Comparison of ENCODE assay signal across 1 cellular context in the genomic region with DNA sequence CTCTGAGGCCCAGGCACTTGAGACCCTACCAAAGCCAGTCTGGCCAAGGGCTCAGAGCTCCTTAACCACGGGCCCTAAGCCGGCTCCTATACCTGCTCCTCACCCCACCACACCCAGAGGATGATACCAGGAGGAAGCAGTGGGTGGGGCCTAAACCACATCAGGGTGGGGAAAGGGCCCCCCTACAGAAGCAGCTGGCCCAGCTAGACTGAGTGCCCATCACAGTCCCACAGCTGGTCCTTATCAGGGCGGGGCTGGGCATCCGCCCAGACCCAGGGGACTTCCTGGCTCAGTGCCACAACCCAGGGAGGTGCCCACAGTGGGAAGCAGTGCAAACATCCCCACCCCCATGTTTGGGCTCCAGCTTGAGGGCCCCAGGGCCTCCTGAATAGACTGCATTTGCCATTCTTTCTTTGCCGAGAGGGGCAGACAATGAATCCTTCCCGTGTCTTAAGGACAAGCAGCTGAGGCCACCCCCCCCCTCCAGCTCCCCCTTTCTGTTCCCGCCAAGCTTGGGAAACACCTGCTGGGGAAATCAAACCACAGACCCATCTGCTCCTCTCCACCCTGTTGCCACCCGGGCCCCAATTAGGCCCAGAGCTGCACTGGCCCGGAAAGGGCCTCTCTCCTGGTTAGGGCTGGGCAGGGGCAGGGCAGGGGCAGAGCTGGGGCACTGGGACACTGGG.
TF ChIP-seq lines count a peak whose summit lies in the region.

No MANE protein-coding gene starts in this region.

TF ChIP-seq in SK-N-SH, 30 proteins besides CTCF, POLR2A, EP300 and RAD21 (continued from another document):
- TF ChIP-seq, protein P1, sequence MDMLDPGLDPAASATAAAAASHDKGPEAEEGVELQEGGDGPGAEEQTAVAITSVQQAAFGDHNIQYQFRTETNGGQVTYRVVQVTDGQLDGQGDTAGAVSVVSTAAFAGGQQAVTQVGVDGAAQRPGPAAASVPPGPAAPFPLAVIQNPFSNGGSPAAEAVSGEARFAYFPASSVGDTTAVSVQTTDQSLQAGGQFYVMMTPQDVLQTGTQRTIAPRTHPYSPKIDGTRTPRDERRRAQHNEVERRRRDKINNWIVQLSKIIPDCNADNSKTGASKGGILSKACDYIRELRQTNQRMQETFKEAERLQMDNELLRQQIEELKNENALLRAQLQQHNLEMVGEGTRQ (IDR thresholded peaks at IDR 0.05; ENCODE audit: borderline replicate concordance, low read depth, low read length) = no peak
- no peak for TF ChIP-seq RCOR1 (IDR thresholded peaks at IDR 0.05; ENCODE audit: low read length)
- TF ChIP-seq TCF12 (IDR thresholded peaks at IDR 0.05) = no peak
- TF ChIP-seq, protein P2, sequence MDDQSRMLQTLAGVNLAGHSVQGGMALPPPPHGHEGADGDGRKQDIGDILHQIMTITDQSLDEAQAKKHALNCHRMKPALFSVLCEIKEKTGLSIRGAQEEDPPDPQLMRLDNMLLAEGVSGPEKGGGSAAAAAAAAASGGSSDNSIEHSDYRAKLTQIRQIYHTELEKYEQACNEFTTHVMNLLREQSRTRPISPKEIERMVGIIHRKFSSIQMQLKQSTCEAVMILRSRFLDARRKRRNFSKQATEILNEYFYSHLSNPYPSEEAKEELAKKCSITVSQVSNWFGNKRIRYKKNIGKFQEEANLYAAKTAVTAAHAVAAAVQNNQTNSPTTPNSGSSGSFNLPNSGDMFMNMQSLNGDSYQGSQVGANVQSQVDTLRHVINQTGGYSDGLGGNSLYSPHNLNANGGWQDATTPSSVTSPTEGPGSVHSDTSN (IDR thresholded peaks at IDR 0.05) = no peak
- no peak for TF ChIP-seq TEAD4 (IDR thresholded peaks at IDR 0.05; ENCODE audit: borderline replicate concordance, insufficient read depth)
- TF ChIP-seq, protein P3, sequence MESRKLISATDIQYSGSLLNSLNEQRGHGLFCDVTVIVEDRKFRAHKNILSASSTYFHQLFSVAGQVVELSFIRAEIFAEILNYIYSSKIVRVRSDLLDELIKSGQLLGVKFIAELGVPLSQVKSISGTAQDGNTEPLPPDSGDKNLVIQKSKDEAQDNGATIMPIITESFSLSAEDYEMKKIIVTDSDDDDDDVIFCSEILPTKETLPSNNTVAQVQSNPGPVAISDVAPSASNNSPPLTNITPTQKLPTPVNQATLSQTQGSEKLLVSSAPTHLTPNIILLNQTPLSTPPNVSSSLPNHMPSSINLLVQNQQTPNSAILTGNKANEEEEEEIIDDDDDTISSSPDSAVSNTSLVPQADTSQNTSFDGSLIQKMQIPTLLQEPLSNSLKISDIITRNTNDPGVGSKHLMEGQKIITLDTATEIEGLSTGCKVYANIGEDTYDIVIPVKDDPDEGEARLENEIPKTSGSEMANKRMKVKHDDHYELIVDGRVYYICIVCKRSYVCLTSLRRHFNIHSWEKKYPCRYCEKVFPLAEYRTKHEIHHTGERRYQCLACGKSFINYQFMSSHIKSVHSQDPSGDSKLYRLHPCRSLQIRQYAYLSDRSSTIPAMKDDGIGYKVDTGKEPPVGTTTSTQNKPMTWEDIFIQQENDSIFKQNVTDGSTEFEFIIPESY (IDR thresholded peaks at IDR 0.05; ENCODE audit: borderline replicate concordance, low read depth) = no peak
- no peak for TF ChIP-seq GABPA (IDR thresholded peaks at IDR 0.05; ENCODE audit: low read depth)
- no peak for TF ChIP-seq ELF1 (IDR thresholded peaks at IDR 0.05)
- no peak for TF ChIP-seq YY1 (IDR thresholded peaks at IDR 0.05; ENCODE audit: low read depth)
- TF ChIP-seq, protein P4, sequence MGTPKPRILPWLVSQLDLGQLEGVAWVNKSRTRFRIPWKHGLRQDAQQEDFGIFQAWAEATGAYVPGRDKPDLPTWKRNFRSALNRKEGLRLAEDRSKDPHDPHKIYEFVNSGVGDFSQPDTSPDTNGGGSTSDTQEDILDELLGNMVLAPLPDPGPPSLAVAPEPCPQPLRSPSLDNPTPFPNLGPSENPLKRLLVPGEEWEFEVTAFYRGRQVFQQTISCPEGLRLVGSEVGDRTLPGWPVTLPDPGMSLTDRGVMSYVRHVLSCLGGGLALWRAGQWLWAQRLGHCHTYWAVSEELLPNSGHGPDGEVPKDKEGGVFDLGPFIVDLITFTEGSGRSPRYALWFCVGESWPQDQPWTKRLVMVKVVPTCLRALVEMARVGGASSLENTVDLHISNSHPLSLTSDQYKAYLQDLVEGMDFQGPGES (IDR thresholded peaks at IDR 0.05; ENCODE audit: low read depth, low read length) = no peak
- no peak for TF ChIP-seq MXI1 (IDR thresholded peaks at IDR 0.05; ENCODE audit: low read depth, low read length)
- TF ChIP-seq SIN3A (IDR thresholded peaks at IDR 0.05; ENCODE audit: borderline replicate concordance, low read depth, low read length) = no peak
- no peak for TF ChIP-seq CHD2 (IDR thresholded peaks at IDR 0.05; ENCODE audit: low read length, partially characterized antibody)
- TF ChIP-seq TAF1 (IDR thresholded peaks at IDR 0.05; ENCODE audit: borderline replicate concordance, low read depth, low read length) = no peak
- TF ChIP-seq RFX5 (IDR thresholded peaks at IDR 0.05; ENCODE audit: low read length) = no peak
TF ChIP-seq in SK-N-SH: peak in this region for 0.
